Comparison of ENCODE assay signal across 8 cellular contexts in genomic region chr16:57734308-57734924, GRCh38. TPM values are rescaled to one million over a fixed set of nuclear protein-coding genes. Genes with fewer than 3 reads are reported as not detected.
DNase-seq lines count a peak whose midpoint lies in the region; ATAC-seq, FAIRE-seq and TF ChIP-seq lines count a peak whose summit lies in the region.

No MANE protein-coding gene starts in this region.

- H3K4me1 ChIP-seq in astrocyte (ENCODE audit: insufficient read depth, low read length) (peaks cover 23% of the 10 kb centered on the region), liver (ENCODE audit: control insufficient read depth in 4 of 4, insufficient read depth in 4 of 4, low read length in 3 of 4) (peaks cover 8 to 22% (median 18%) of the 10 kb centered on the region in 4 donors), tibial artery (peaks cover 0 to 33% (median 23%) of the 10 kb centered on the region in 4 donors)

- H3K27ac ChIP-seq in astrocyte (ENCODE audit: low read depth, low read length), result peak overlapping the region; percentile 90
- H3K27ac ChIP-seq in liver (ENCODE audit: low read depth in 1 of 2, low read length in 2 of 2), result peak overlapping the region; percentile 68 to 92
- peak overlapping the region; percentile 86 to 93 for H3K27ac ChIP-seq in tibial artery

- H3K27ac Mint-ChIP-seq in activated CD8-positive, alpha-beta memory T cell treated with anti-CD3 and anti-CD28 coated beads, Interleukin-2, amount 10 ng/mL, durations not matched to agents 7 days and 5 days, result peak overlapping the region; percentile 92
- H3K27ac Mint-ChIP-seq in astrocyte (ENCODE audit: unreplicated experiment), result peak overlapping the region; percentile 97

- H3K79me2 ChIP-seq in astrocyte (ENCODE audit: insufficient read depth, low read length), result peaks cover 4% of the 10 kb centered on the region

- intact Hi-C loops in tibial artery (cut with DNase I; ENCODE audit: low total_unique reads), result loop anchor here (5.0 to 10.0 kb wide), 2 partner anchors 268 to 390 kb away; partner anchors contain the start of genes CFAP20, USB1 and ZNF319

- no peaks in the 10 kb centered on the region for H4K20me1 ChIP-seq in astrocyte (ENCODE audit: insufficient read depth, low read length)

- FAIRE-seq in astrocyte (lab: Jason Lieb, UNC), result no peak

- H3K4me3 Mint-ChIP-seq in activated CD8-positive, alpha-beta memory T cell treated with anti-CD3 and anti-CD28 coated beads, Interleukin-2, amount 10 ng/mL, durations not matched to agents 7 days and 5 days, result peak overlapping the region; percentile 92
- peak overlapping the region; percentile 94 for H3K4me3 Mint-ChIP-seq in astrocyte (ENCODE audit: unreplicated experiment)

- H3K4me3 ChIP-seq in astrocyte (ENCODE audit: insufficient read depth, low read depth, low read length), result peak overlapping the region; percentile 75
- H3K4me3 ChIP-seq in liver (ENCODE audit: low read depth in 1 of 3, low read length in 3 of 3), result peak overlapping the region; percentile 62 to 91 (median 64)
- H3K4me3 ChIP-seq in tibial artery, result peak overlapping the region; percentile 78 to 84

- H3K9ac ChIP-seq in astrocyte (ENCODE audit: low read length) (peak overlapping the region; percentile 90), liver (ENCODE audit: low read depth in 1 of 2, low read length in 2 of 2) (peak overlapping the region; percentile 59 to 98)

- no peaks in the 10 kb centered on the region for H3K36me3 ChIP-seq in astrocyte (ENCODE audit: insufficient read depth, low read length)
- H3K36me3 ChIP-seq in liver (ENCODE audit: control insufficient read depth in 4 of 4, insufficient read depth in 3 of 4, low read depth in 1 of 4, low read length in 3 of 4), result no peaks in the 10 kb centered on the region
- no peaks in the 10 kb centered on the region for H3K36me3 ChIP-seq in tibial artery

- no peak for ATAC-seq in activated CD8-positive, alpha-beta memory T cell treated with anti-CD3 and anti-CD28 coated beads, Interleukin-2, amount 10 ng/mL, durations not matched to agents 7 days and 5 days
- ATAC-seq in HG02759 (IDR thresholded peaks at IDR 0.05; ENCODE audit: unreplicated experiment), result no peak

- WGBS in liver, result 54% methylated on average over 20 of the region's 20 CpGs

- DNase-seq in activated CD8-positive, alpha-beta memory T cell treated with anti-CD3 and anti-CD28 coated beads, Interleukin-2, amount 10 ng/mL, durations not matched to agents 7 days and 5 days, result no peak
- no peak for DNase-seq in activated CD8-positive, alpha-beta memory T cell treated with anti-CD3 and anti-CD28 coated beads, Interleukin-2, amount 50 U/mL, for 4 hours
- no peak for DNase-seq in astrocyte (ENCODE audit: low read depth)
- no peak for DNase-seq in tibial artery
- DNase-seq in C1 segment of cervical spinal cord (lab: John Stamatoyannopoulos, UW), result no peak
- no peak for DNase-seq in pons (ENCODE audit: low spot score)

- H3K36me3 Mint-ChIP-seq in activated CD8-positive, alpha-beta memory T cell treated with anti-CD3 and anti-CD28 coated beads, Interleukin-2, amount 10 ng/mL, durations not matched to agents 7 days and 5 days, result peaks cover 12% of the 10 kb centered on the region
- peaks cover 7% of the 10 kb centered on the region for H3K36me3 Mint-ChIP-seq in astrocyte (ENCODE audit: low read depth, unreplicated experiment)

- peaks cover 10% of the 10 kb centered on the region for H3K9me3 Mint-ChIP-seq in activated CD8-positive, alpha-beta memory T cell treated with anti-CD3 and anti-CD28 coated beads, Interleukin-2, amount 10 ng/mL, durations not matched to agents 7 days and 5 days (ENCODE audit: low read depth)
- H3K9me3 Mint-ChIP-seq in astrocyte (ENCODE audit: unreplicated experiment), result no peaks in the 10 kb centered on the region

- peaks cover 32% of the 10 kb centered on the region for H3K4me1 Mint-ChIP-seq in activated CD8-positive, alpha-beta memory T cell treated with anti-CD3 and anti-CD28 coated beads, Interleukin-2, amount 10 ng/mL, durations not matched to agents 7 days and 5 days
- H3K4me1 Mint-ChIP-seq in astrocyte (ENCODE audit: low read depth, unreplicated experiment), result peaks cover 13% of the 10 kb centered on the region

- peak overlapping the region; percentile 90 for H2AFZ ChIP-seq in astrocyte (ENCODE audit: low read depth, low read length)

- H3K27me3 Mint-ChIP-seq in activated CD8-positive, alpha-beta memory T cell treated with anti-CD3 and anti-CD28 coated beads, Interleukin-2, amount 10 ng/mL, durations not matched to agents 7 days and 5 days, result no peaks in the 10 kb centered on the region
- no peaks in the 10 kb centered on the region for H3K27me3 Mint-ChIP-seq in astrocyte (ENCODE audit: low read depth, unreplicated experiment)

- no peak for TF ChIP-seq RAD21 in liver (IDR thresholded peaks at IDR 0.05)

- no peaks in the 10 kb centered on the region for H3K9me3 ChIP-seq in astrocyte (ENCODE audit: insufficient read depth, low read depth, low read length)
- no peaks in the 10 kb centered on the region for H3K9me3 ChIP-seq in liver (ENCODE audit: control insufficient read depth in 4 of 4, low read length in 3 of 4)
- no peaks in the 10 kb centered on the region for H3K9me3 ChIP-seq in tibial artery

- CTCF ChIA-PET in activated CD8-positive, alpha-beta memory T cell treated with anti-CD3 and anti-CD28 coated beads, Interleukin-2, amount 10 ng/mL, durations not matched to agents 7 days and 5 days (lab: Charles Lee), result interaction anchor here (1.0 to 3.8 kb wide), 6 partner anchors 22 to 363 kb away, joined by 3 to 37 read pairs (median 5); no protein-coding TSS in a partner anchor

- no peaks in the 10 kb centered on the region for H3K27me3 ChIP-seq in astrocyte (ENCODE audit: insufficient read depth, low read length)
- no peaks in the 10 kb centered on the region for H3K27me3 ChIP-seq in liver (ENCODE audit: control insufficient read depth in 4 of 4, insufficient read depth in 4 of 4, low read length in 3 of 4)
- no peaks in the 10 kb centered on the region for H3K27me3 ChIP-seq in tibial artery

- peak overlapping the region; percentile 82 for H3K4me2 ChIP-seq in astrocyte (ENCODE audit: low read length)

- TF ChIP-seq CTCF in astrocyte (IDR thresholded peaks at IDR 0.05; ENCODE audit: insufficient read depth, low read depth, low read length) (no peak), liver (IDR thresholded peaks at IDR 0.05; ENCODE audit: low read depth, low read length, missing input control) (no peak), tibial artery (IDR thresholded peaks at IDR 0.05) (no peak)

TF ChIP-seq in liver, 16 proteins besides CTCF, POLR2A, EP300 and RAD21:
- TF ChIP-seq HNF4G (IDR thresholded peaks at IDR 0.05) (no peak), FOXA2 (IDR thresholded peaks at IDR 0.05) (no peak), TAF1 (conservative IDR thresholded peaks at IDR 0.05) (no peak), FOXA1 (IDR thresholded peaks at IDR 0.05) (no peak), ATF3 (IDR thresholded peaks at IDR 0.05) (no peak)

RNA-seq across cellular contexts. Expression of gene KATNB1, which starts 1.2 kb away (rescaled TPM):
- 10 to 100 TPM; 41.6 to 43.9 TPM for total RNA-seq in activated CD8-positive, alpha-beta memory T cell treated with anti-CD3 and anti-CD28 coated beads, Interleukin-2, amount 10 ng/mL, durations not matched to agents 7 days and 5 days
- 21.1 and 28.6 TPM in 2 replicates for total RNA-seq in astrocyte
- 10 to 100 TPM in 1 of 2 donors, 1 to 10 TPM in 1; 7.6 to 16.4 TPM for total RNA-seq in liver
- 1 to 10 TPM; 4.5 to 7.4 TPM for polyA plus RNA-seq in liver

RNA-seq across cellular contexts. Expression of gene DRC7, which starts 39.8 kb away (rescaled TPM):
- not detected for total RNA-seq in activated CD8-positive, alpha-beta memory T cell treated with anti-CD3 and anti-CD28 coated beads, Interleukin-2, amount 10 ng/mL, durations not matched to agents 7 days and 5 days
- total RNA-seq in astrocyte (not detected in 2 replicates), liver (1 to 10 TPM in 1 of 2 donors, under 1 TPM in 1; 0.08 to 1.8 TPM)
- polyA plus RNA-seq in liver, result under 1 TPM in 1 of 2 donors, not detected in 1; 0.06 TPM
